ENCODE assay signal across 8 cellular contexts in the genomic region with DNA sequence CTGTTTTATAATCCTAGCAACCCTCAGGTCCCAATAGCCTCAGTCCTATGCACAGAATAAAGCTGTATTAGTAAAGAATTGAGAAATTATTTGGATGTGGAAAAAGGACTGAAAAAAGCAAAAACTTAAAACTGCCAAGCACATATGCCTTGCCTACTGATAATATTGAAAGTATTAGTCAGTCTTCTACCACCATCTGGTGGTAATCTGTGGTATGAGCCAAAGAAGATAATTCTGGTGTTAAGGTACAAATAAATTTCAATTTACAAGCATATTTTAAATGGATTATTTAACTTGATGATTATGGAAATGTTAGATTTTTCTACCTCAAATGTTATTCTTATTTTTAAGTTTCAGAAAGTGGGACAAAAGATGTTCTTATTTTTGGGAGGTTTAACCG.
DNase-seq lines count a peak whose midpoint lies in the region; ATAC-seq, FAIRE-seq and TF ChIP-seq lines count a peak whose summit lies in the region.

No MANE protein-coding gene starts in this region.

- no peaks in the 10 kb centered on the region for H4K20me1 ChIP-seq in GM12878 (ENCODE audit: control insufficient read depth, insufficient read depth)

- no peak overlapping the region for H3K9ac ChIP-seq in GM12878 (ENCODE audit: control insufficient read depth, insufficient read depth, low read length)

- DNase-seq in NOMO-1 treated with DMSO at 0.1 percent for 48 hours (lab: John Stamatoyannopoulos, UW; ENCODE audit: unreplicated experiment) (peak; percentile 27), NOMO-1 treated with dmso at 0.1 percent for 144 hours (lab: John Stamatoyannopoulos, UW; ENCODE audit: unreplicated experiment) (no peak), NCI-H1417 (lab: John Stamatoyannopoulos, UW) (peak; percentile 37 to 83 (median 58)), GM12878 (ENCODE audit: low read depth, low spot score) (peak; percentile 5), left kidney (ENCODE audit: low read depth, low spot score) (peak; percentile 65), coronary artery (ENCODE audit: low spot score) (no peak), lower leg skin (ENCODE audit: low spot score in 2 of 2) (no peak)

- no peaks in the 10 kb centered on the region for H3K79me2 ChIP-seq in GM12878 (ENCODE audit: control insufficient read depth, insufficient read depth, low read length)

- no peaks in the 10 kb centered on the region for H3K4me1 ChIP-seq in GM12878 (ENCODE audit: control insufficient read depth, insufficient read depth, low read length)

- intact Hi-C loops in GM12878 (cut with micrococcal nuclease; ENCODE audit: unreplicated experiment) (loop anchor here (2.0 to 10.0 kb wide), 4 partner anchors 224 to 1030 kb away; no protein-coding TSS in a partner anchor), lower leg skin (cut with DNase I; ENCODE audit: low total_unique reads) (no loop called here)

- H3K4me3 ChIP-seq in GM12878, result no peak overlapping the region
- H3K4me3 ChIP-seq in coronary artery, result no peak overlapping the region
- no peak overlapping the region for H3K4me3 ChIP-seq in lower leg skin (ENCODE audit: low read depth, poor library complexity, severe bottlenecking)

- peak; percentile 56 for FAIRE-seq in GM12878 (lab: Jason Lieb, UNC)

- peak; percentile 82 for TF ChIP-seq RAD21 in GM12878 (IDR thresholded peaks at IDR 0.05; ENCODE audit: insufficient read depth, low read depth, low read length)

- POLR2A ChIA-PET in GM12878 (lab: Charles Lee), result no interaction called here

- CTCF ChIA-PET in GM12878 (lab: Yijun Ruan, JAX), result interaction anchor here (0.6 kb wide), 1 partner anchor 627 kb away, joined by 3 read pairs; no protein-coding TSS in a partner anchor

- H3K27ac ChIP-seq in GM12878 (ENCODE audit: control insufficient read depth, insufficient read depth) (no peak overlapping the region), coronary artery (no peak overlapping the region)

- BruUV-seq in GM12878 (replicated peaks; lab: Mats Ljungman, UMichigan), result no TSS peak

- WGBS in GM12878 (ENCODE audit: insufficient coverage, insufficient replicate concordance, low lambda C conversion rate, missing lambda C conversion rate), result 42% methylated on average over 1 of the region's 1 CpG
- 86% methylated on average over 1 of the region's 1 CpG for WGBS in lower leg skin, 2 donors

- RAD21 ChIA-PET in GM12878 (lab: Charles Lee; ENCODE audit: unreplicated experiment), result no interaction called here

- H2AFZ ChIP-seq in GM12878 (ENCODE audit: control insufficient read depth, low read depth, low read length), result no peak overlapping the region

- H3K36me3 ChIP-seq in GM12878 (ENCODE audit: control insufficient read depth in 2 of 2, insufficient read depth in 2 of 2, low read length in 1 of 2), result no peaks in the 10 kb centered on the region

- TF ChIP-seq CTCF in GM12878 (IDR thresholded peaks at IDR 0.05 in 2 of 3, conservative IDR thresholded peaks at IDR 0.05 in 1 of 3; ENCODE audit: control insufficient read depth in 2 of 3, extremely low read depth in 1 of 3, insufficient read depth in 1 of 3, low read depth in 3 of 3, low read length in 3 of 3), result peak; percentile 54 to 71 (median 58); a peak in 4 of 6 replicates
- no peak for TF ChIP-seq CTCF in coronary artery (IDR thresholded peaks at IDR 0.05)
- TF ChIP-seq CTCF in lower leg skin (IDR thresholded peaks at IDR 0.05), result no peak

- H3K9me3 ChIP-seq in GM12878 (replicated peaks; ENCODE audit: control insufficient read depth, insufficient read depth, low read length), result no peaks in the 10 kb centered on the region

- H3K4me2 ChIP-seq in GM12878 (ENCODE audit: control insufficient read depth, insufficient read depth), result no peak overlapping the region

- ATAC-seq in HG02588 (IDR thresholded peaks at IDR 0.05; ENCODE audit: unreplicated experiment) (peak; percentile 68), GM12878 (peak; percentile 75)

- H3K27me3 ChIP-seq in GM12878 (replicated peaks in 1 of 2; ENCODE audit: control insufficient read depth in 2 of 2, insufficient read depth in 2 of 2, low read length in 1 of 2), result no peaks in the 10 kb centered on the region

- TF ChIP-seq POLR2A in GM12878 (IDR thresholded peaks at IDR 0.05; ENCODE audit: low read depth, low read length) (no peak), lower leg skin (IDR thresholded peaks at IDR 0.05) (no peak)

- no peak for TF ChIP-seq EP300 in GM12878 (IDR thresholded peaks at IDR 0.05; ENCODE audit: borderline replicate concordance in 1 of 2, control insufficient read depth in 1 of 2, low read depth in 2 of 2, low read length in 2 of 2)

- SMC1A ChIA-PET in GM12878 (lab: Charles Lee; ENCODE audit: uncharacterized antibody, unreplicated experiment), result no interaction called here

- in situ Hi-C loops in GM12878 (cut with MboI), result loop anchor here (10.0 to 25.0 kb wide), 2 partner anchors 706 to 1034 kb away; no protein-coding TSS in a partner anchor

TF ChIP-seq in GM12878, 131 proteins besides CTCF, POLR2A, EP300 and RAD21:
- TF ChIP-seq SMC3 (IDR thresholded peaks at IDR 0.05; ENCODE audit: borderline replicate concordance, low read length) (peak; percentile 65), POLR2AphosphoS5 (IDR thresholded peaks at IDR 0.05; ENCODE audit: low read length) (no peak), KDM1A (IDR thresholded peaks at IDR 0.05; ENCODE audit: borderline replicate concordance) (no peak), TCF12 (IDR thresholded peaks at IDR 0.05; ENCODE audit: low read depth, low read length) (no peak), DPF2 (IDR thresholded peaks at IDR 0.05) (no peak)

Comparison
In these comparisons a context has a peak if more than half of its experiments do, and no peak if none do; other contexts are left out.
1. DNase-seq: peak in NOMO-1 treated with DMSO at 0.1 percent for 48 hours (single experiment), NCI-H1417 (3 of 3), GM12878 (single experiment) and left kidney (single experiment); none in NOMO-1 treated with dmso at 0.1 percent for 144 hours (single experiment), coronary artery (single experiment) and lower leg skin (0 of 2).
2. CTCF ChIP-seq: peak in GM12878 (3 of 3); none in coronary artery (single experiment) and lower leg skin (0 of 3).